In genomic region chr10:89576022-89576421, GRCh38 we compare ENCODE assay signal across 17 cellular contexts. TPM values are rescaled to one million over a fixed set of nuclear protein-coding genes. Genes with fewer than 3 reads are reported as not detected.
DNase-seq lines count a peak whose midpoint lies in the region; ATAC-seq, FAIRE-seq and TF ChIP-seq lines count a peak whose summit lies in the region.
"Had no signal": no experiment of that assay in that cellular context is flagged by ENCODE, and none has a peak within 500 bp of the region (broad histone marks: within the 10 kb centered on the region; RNA-seq: fewer than 3 reads in every experiment).

No MANE protein-coding gene starts in this region.

- no peaks in the 10 kb centered on the region for H3K36me3 ChIP-seq in lower lobe of right lung

- ATAC-seq in left lobe of liver, result peak; percentile 23
- ATAC-seq in lower lobe of right lung, result no peak
- ATAC-seq: CD8-positive, alpha-beta T cell had no signal

- H3K9me3 ChIP-seq in lower lobe of right lung, result no peaks in the 10 kb centered on the region
- H3K9me3 ChIP-seq: Caco-2 had no signal

- intact Hi-C loops in lower lobe of right lung (cut with DNase I), result no loop called here

- FAIRE-seq in H54 (lab: Jason Lieb, UNC), result peak; percentile 80
- FAIRE-seq: GM12891 had no signal

- H3K4me1 ChIP-seq in lower lobe of right lung, result no peaks in the 10 kb centered on the region
- H3K4me1 ChIP-seq: BLaER1, Caco-2 had no signal

- H3K27me3 ChIP-seq in lower lobe of right lung (ENCODE audit: low read depth), result no peaks in the 10 kb centered on the region
- H3K27me3 ChIP-seq: BLaER1 had no signal

- TF ChIP-seq CTCF in lower lobe of right lung (IDR thresholded peaks at IDR 0.05), result no peak

- TF ChIP-seq POLR2A in H54 (IDR thresholded peaks at IDR 0.05; ENCODE audit: low read depth, low read length), result no peak

- DNase-seq in H54 (ENCODE audit: insufficient read length, low spot score) (no peak), amniotic epithelial cell (ENCODE audit: low read depth) (peak; percentile 57), left lobe of liver (ENCODE audit: low spot score) (no peak), NCI-H2107 treated with DMSO at 0.1 percent for 48 hours (lab: John Stamatoyannopoulos, UW; ENCODE audit: unreplicated experiment) (no peak), lower lobe of right lung (no peak), GDM1 (lab: John Stamatoyannopoulos, UW) (no peak)
- DNase-seq: Caco-2; CD4-positive, CD25-positive, alpha-beta regulatory T cell; CD8-positive, alpha-beta T cell; DMS153; GF-D8; GOT3; H7 had no signal

- no peak overlapping the region for H3K27ac ChIP-seq in lower lobe of right lung
- H3K27ac ChIP-seq: BLaER1, C4-2B had no signal

- no peak overlapping the region for H3K4me3 ChIP-seq in lower lobe of right lung
- H3K4me3 ChIP-seq: BLaER1 had no signal

RNA-seq across cellular contexts. Expression of gene SLC16A12, which starts 40.6 kb away (rescaled TPM):
- total RNA-seq in left lobe of liver (0.38 TPM), lower lobe of right lung (1.0 TPM)
- total RNA-seq: B cell; Caco-2; CD4-positive, CD25-positive, alpha-beta regulatory T cell; CD8-positive, alpha-beta T cell had no signal
